ENCODE assay signal across 8 cellular contexts in genomic region chr22:32476286-32476685, GRCh38. TPM values are rescaled to one million over a fixed set of nuclear protein-coding genes. Genes with fewer than 3 reads are reported as not detected.
DNase-seq lines count a peak whose midpoint lies in the region; ATAC-seq, FAIRE-seq and TF ChIP-seq lines count a peak whose summit lies in the region.

No MANE protein-coding gene starts in this region.

- TF ChIP-seq CTCF in DND-41 (IDR thresholded peaks at IDR 0.05; ENCODE audit: borderline replicate concordance, extremely low read depth, low read length, poor library complexity, severe bottlenecking) (no peak), Panc1 (IDR thresholded peaks at IDR 0.05) (no peak), epithelial cell of esophagus (IDR thresholded peaks at IDR 0.05; ENCODE audit: insufficient read depth, low read depth, low read length, missing control alignments) (no peak), pancreas (IDR thresholded peaks at IDR 0.05) (no peak)

- peaks cover 19% of the 10 kb centered on the region for H3K36me3 ChIP-seq in DND-41 (ENCODE audit: insufficient read depth, low read length)
- H3K36me3 ChIP-seq in Panc1 (ENCODE audit: control insufficient read depth, insufficient read depth, low read length): peaks cover 8% of the 10 kb centered on the region; the same call in 1 of the 2 replicates
- no peaks in the 10 kb centered on the region for H3K36me3 ChIP-seq in pancreas

- intact Hi-C loops in Panc1 (cut with micrococcal nuclease; ENCODE audit: unreplicated experiment): no loop called here
- intact Hi-C loops in pancreas (cut with DNase I): loop anchor here in 1 of 3 donors (10.0 kb wide), 1 partner anchor 501 kb away; no protein-coding TSS in a partner anchor

- H3K4me3 ChIP-seq in DND-41 (ENCODE audit: low read depth in 1 of 2, low read length in 2 of 2) (peak overlapping the region; percentile 67 to 85; a peak in 3 of 4 replicates), Panc1 (ENCODE audit: low read depth in 2 of 2, low read length in 2 of 2) (peak overlapping the region; percentile 78 to 86; a peak in 3 of 4 replicates), epithelial cell of esophagus (ENCODE audit: low read length) (peak overlapping the region; percentile 76), pancreas (peak overlapping the region in 3 of 4 donors; percentile 75 to 96 (median 92))

- no TSS peak for BruUV-seq in Panc1 (replicated peaks; lab: Mats Ljungman, UMichigan)

- no peak for DNase-seq in DND-41
- no peak for DNase-seq in Panc1 (ENCODE audit: low read depth, low spot score)
- no peak for DNase-seq in epithelial cell of esophagus (ENCODE audit: low read depth)
- no peak for DNase-seq in pancreas
- no peak for DNase-seq in NCI-H524 (lab: John Stamatoyannopoulos, UW)
- DNase-seq in G401 (ENCODE audit: low spot score): no peak

- no peak overlapping the region for H2AFZ ChIP-seq in DND-41 (ENCODE audit: low read depth, low read length)

- CTCF ChIA-PET in Panc1 (lab: Charles Lee): no interaction called here

- H3K9ac ChIP-seq in DND-41 (ENCODE audit: low read depth, low read length): peak overlapping the region; percentile 96

- POLR2A ChIA-PET in Panc1 (lab: Charles Lee): no interaction called here

- FAIRE-seq in pancreas (lab: Jason Lieb, UNC): no peak

- ATAC-seq in DND-41 (ENCODE audit: insufficient read depth, low read depth) (no peak), Panc1 (no peak), pancreas (no peak), HG03378 (IDR thresholded peaks at IDR 0.05; ENCODE audit: unreplicated experiment) (no peak), GM18858 (IDR thresholded peaks at IDR 0.05; ENCODE audit: unreplicated experiment) (no peak)

- peaks cover 30% of the 10 kb centered on the region; the same call in 1 of the 2 replicates for H4K20me1 ChIP-seq in DND-41 (ENCODE audit: insufficient read depth, low read length)

- H3K27ac ChIP-seq in DND-41 (ENCODE audit: low read length) (0 out of 2 replicates have a peak overlapping the region, but pooled peaks have one; percentile 1), Panc1 (ENCODE audit: low read length) (peak overlapping the region; percentile 86; the same call in 1 of the 2 replicates), pancreas (peak overlapping the region in 1 of 4 donors; percentile 99)

- WGBS in pancreas, 2 donors: 5 to 8% methylated on average over 4 of the region's 4 CpGs

- H3K27me3 ChIP-seq in DND-41 (ENCODE audit: insufficient read depth, low read length, poor library complexity) (no peaks in the 10 kb centered on the region), Panc1 (ENCODE audit: control insufficient read depth, insufficient read depth, low read length) (no peaks in the 10 kb centered on the region), pancreas (no peaks in the 10 kb centered on the region)

- in situ Hi-C loops in Panc1 (cut with HindIII; ENCODE audit: low pct_unique_long_range_greater_than_20kb, low sequenced_read_pairs): no loop called here
- in situ Hi-C loops in G401 (cut with HindIII; ENCODE audit: low sequenced_read_pairs): no loop called here

- H3K9me3 ChIP-seq in DND-41 (ENCODE audit: insufficient read depth, low read length, severe bottlenecking) (no peaks in the 10 kb centered on the region), Panc1 (ENCODE audit: control insufficient read depth, insufficient read depth, low read depth, low read length) (no peaks in the 10 kb centered on the region), pancreas (no peaks in the 10 kb centered on the region)

- peak overlapping the region; percentile 79 for H3K4me2 ChIP-seq in DND-41 (ENCODE audit: insufficient read depth, low read length)

- peaks cover 67% of the 10 kb centered on the region for H3K79me2 ChIP-seq in DND-41 (ENCODE audit: insufficient read depth, low read length)

- H3K4me1 ChIP-seq in DND-41 (ENCODE audit: insufficient read depth, low read length) (peaks cover 27% of the 10 kb centered on the region), Panc1 (ENCODE audit: control insufficient read depth, insufficient read depth, low read length) (peaks cover 10% of the 10 kb centered on the region), pancreas (peaks cover 7 to 22% (median 18%) of the 10 kb centered on the region in 3 donors)

RNA-seq across cellular contexts. Expression of gene FBXO7, which starts 1.7 kb away (rescaled TPM):
- total RNA-seq in Panc1 (2021; ENCODE audit: unreplicated experiment) (67.8 TPM), pancreas (10 to 100 TPM; 24.4 to 40.2 (median 28.7) TPM)
- polyA plus RNA-seq in Panc1 (2012; ENCODE audit: insufficient read length): 52.4 TPM
- polyA plus RNA-seq in pancreas: 10 to 100 TPM; 22.5 to 57.0 TPM
- 114 and 123 TPM in 2 replicates for total RNA-seq in G401 (2014; rRNA removed; shearing (Covaris generic))

RNA-seq across cellular contexts. Expression of gene BPIFC, which starts 12.0 kb away (rescaled TPM):
- not detected for total RNA-seq in Panc1 (2021; ENCODE audit: unreplicated experiment)
- polyA plus RNA-seq in Panc1 (2012; ENCODE audit: insufficient read length): not detected
- total RNA-seq in pancreas: under 1 TPM in 1 of 6 donors, not detected in 5; 0.09 TPM
- polyA plus RNA-seq in pancreas: under 1 TPM in 1 of 2 donors, not detected in 1; 0.09 TPM
- not detected in 2 replicates for total RNA-seq in G401 (2014; rRNA removed; shearing (Covaris generic))
